In genomic region chr10:127720142-127720541, GRCh38 we compare ENCODE assay signal across 22 cellular contexts. TPM values are rescaled to one million over a fixed set of nuclear protein-coding genes. Genes with fewer than 3 reads are reported as not detected.
DNase-seq lines count a peak whose midpoint lies in the region; ATAC-seq and TF ChIP-seq lines count a peak whose summit lies in the region.
"Had no signal": no experiment of that assay in that cellular context is flagged by ENCODE, and none has a peak within 500 bp of the region (broad histone marks: within the 10 kb centered on the region; RNA-seq: fewer than 3 reads in every experiment).

No MANE protein-coding gene starts in this region.

- H3K36me3 Mint-ChIP-seq in stimulated activated effector memory CD8-positive, alpha-beta T cell treated with anti-CD3 and anti-CD28 coated beads, Interleukin-12 subunit alpha, Interleukin-12 subunit beta, amount 100 ng/mL, for 72 hours = no peaks in the 10 kb centered on the region
- no peaks in the 10 kb centered on the region for H3K36me3 Mint-ChIP-seq in activated T-helper 1 cell treated with anti-CD3 and anti-CD28 coated beads, Interleukin-12 subunit alpha, Interleukin-12 subunit beta, Interleukin-2, Interleukin-4 antibody, amounts not matched to agents 30 ng/mL and 10 ng/mL and 1 ng/mL, durations not matched to agents 14 hours and 24 hours and 36 hours (ENCODE audit: low read depth)
- no peaks in the 10 kb centered on the region for H3K36me3 Mint-ChIP-seq in activated T-cell treated with anti-CD3 and anti-CD28 coated beads, Interleukin-2, amount 50 U/mL, for 4 hours (ENCODE audit: insufficient read depth)
- H3K36me3 Mint-ChIP-seq: CD8-positive, alpha-beta memory T cell had no signal

- H3K4me3 Mint-ChIP-seq in stimulated activated effector memory CD8-positive, alpha-beta T cell treated with anti-CD3 and anti-CD28 coated beads, Interleukin-12 subunit alpha, Interleukin-12 subunit beta, amount 100 ng/mL, for 72 hours = no peak overlapping the region
- H3K4me3 Mint-ChIP-seq in activated T-helper 1 cell treated with anti-CD3 and anti-CD28 coated beads, Interleukin-12 subunit alpha, Interleukin-12 subunit beta, Interleukin-2, Interleukin-4 antibody, amounts not matched to agents 30 ng/mL and 10 ng/mL and 1 ng/mL, durations not matched to agents 14 hours and 24 hours and 36 hours = no peak overlapping the region
- H3K4me3 Mint-ChIP-seq in activated T-cell treated with anti-CD3 and anti-CD28 coated beads, Interleukin-2, amount 50 U/mL, for 4 hours = no peak overlapping the region
- H3K4me3 Mint-ChIP-seq: CD8-positive, alpha-beta memory T cell had no signal

- TF ChIP-seq CTCF in GM12865 (IDR thresholded peaks at IDR 0.05; ENCODE audit: insufficient read depth, low read depth, low read length, missing control alignments) = no peak

- DNase-seq in GM12865 (ENCODE audit: low read depth) = peak; percentile 29
- no peak for DNase-seq in stimulated activated effector memory CD8-positive, alpha-beta T cell treated with anti-CD3 and anti-CD28 coated beads, Interleukin-12 subunit alpha, Interleukin-12 subunit beta, amount 100 ng/mL, for 72 hours (ENCODE audit: low spot score in 2 of 2)
- no peak for DNase-seq in NCI-H1436 (lab: John Stamatoyannopoulos, UW)
- DNase-seq in activated T-helper 1 cell treated with anti-CD3 and anti-CD28 coated beads, Interleukin-12 subunit alpha, Interleukin-12 subunit beta, Interleukin-2, Interleukin-4 antibody, amounts not matched to agents 30 ng/mL and 10 ng/mL and 1 ng/mL, durations not matched to agents 14 hours and 24 hours and 36 hours (ENCODE audit: low spot score) = no peak
- DNase-seq in activated T-cell treated with anti-CD3 and anti-CD28 coated beads, Interleukin-2, amount 50 U/mL, for 4 hours = no peak
- DNase-seq: CD8-positive, alpha-beta memory T cell; DMS79; KG1; NCI-H1694 treated with DMSO at 0.1 percent for 48 hours; NCI-H69; SHP77 treated with DMSO at 0.1 percent for 48 hours had no signal

- H3K4me3 ChIP-seq in GM12865 (ENCODE audit: low read depth, low read length) = no peak overlapping the region
- H3K4me3 ChIP-seq: BLaER1 treated with 17β-estradiol and CSF1 and Interleukin-3, amounts not matched to agents 10 nM and 100 nM had no signal

- ATAC-seq in GM19463 (IDR thresholded peaks at IDR 0.05; ENCODE audit: unreplicated experiment) = peak; percentile 85
- peak; percentile 40 for ATAC-seq in HG02885 (IDR thresholded peaks at IDR 0.05; ENCODE audit: poor library complexity, unreplicated experiment)
- peak; percentile 13 for ATAC-seq in stimulated activated effector memory CD8-positive, alpha-beta T cell treated with anti-CD3 and anti-CD28 coated beads, Interleukin-12 subunit alpha, Interleukin-12 subunit beta, amount 100 ng/mL, for 72 hours
- ATAC-seq in HG02870 (IDR thresholded peaks at IDR 0.05; ENCODE audit: unreplicated experiment) = no peak
- ATAC-seq in activated T-cell treated with anti-CD3 and anti-CD28 coated beads, Interleukin-2, amount 50 U/mL, for 4 hours = no peak
- ATAC-seq: HepG2 had no signal

- H3K27ac Mint-ChIP-seq in stimulated activated effector memory CD8-positive, alpha-beta T cell treated with anti-CD3 and anti-CD28 coated beads, Interleukin-12 subunit alpha, Interleukin-12 subunit beta, amount 100 ng/mL, for 72 hours = no peak overlapping the region
- H3K27ac Mint-ChIP-seq in activated T-helper 1 cell treated with anti-CD3 and anti-CD28 coated beads, Interleukin-12 subunit alpha, Interleukin-12 subunit beta, Interleukin-2, Interleukin-4 antibody, amounts not matched to agents 30 ng/mL and 10 ng/mL and 1 ng/mL, durations not matched to agents 14 hours and 24 hours and 36 hours = no peak overlapping the region
- H3K27ac Mint-ChIP-seq: CD8-positive, alpha-beta memory T cell had no signal

- H3K4me1 Mint-ChIP-seq in stimulated activated effector memory CD8-positive, alpha-beta T cell treated with anti-CD3 and anti-CD28 coated beads, Interleukin-12 subunit alpha, Interleukin-12 subunit beta, amount 100 ng/mL, for 72 hours = no peaks in the 10 kb centered on the region
- no peaks in the 10 kb centered on the region for H3K4me1 Mint-ChIP-seq in activated T-helper 1 cell treated with anti-CD3 and anti-CD28 coated beads, Interleukin-12 subunit alpha, Interleukin-12 subunit beta, Interleukin-2, Interleukin-4 antibody, amounts not matched to agents 30 ng/mL and 10 ng/mL and 1 ng/mL, durations not matched to agents 14 hours and 24 hours and 36 hours (ENCODE audit: low read depth)
- no peaks in the 10 kb centered on the region for H3K4me1 Mint-ChIP-seq in activated T-cell treated with anti-CD3 and anti-CD28 coated beads, Interleukin-2, amount 50 U/mL, for 4 hours (ENCODE audit: low read depth)
- H3K4me1 Mint-ChIP-seq: CD8-positive, alpha-beta memory T cell had no signal

- H3K9me3 Mint-ChIP-seq in stimulated activated effector memory CD8-positive, alpha-beta T cell treated with anti-CD3 and anti-CD28 coated beads, Interleukin-12 subunit alpha, Interleukin-12 subunit beta, amount 100 ng/mL, for 72 hours = peaks cover 2% of the 10 kb centered on the region
- H3K9me3 Mint-ChIP-seq in activated T-helper 1 cell treated with anti-CD3 and anti-CD28 coated beads, Interleukin-12 subunit alpha, Interleukin-12 subunit beta, Interleukin-2, Interleukin-4 antibody, amounts not matched to agents 30 ng/mL and 10 ng/mL and 1 ng/mL, durations not matched to agents 14 hours and 24 hours and 36 hours = no peaks in the 10 kb centered on the region
- H3K9me3 Mint-ChIP-seq in activated T-cell treated with anti-CD3 and anti-CD28 coated beads, Interleukin-2, amount 50 U/mL, for 4 hours = no peaks in the 10 kb centered on the region
- H3K9me3 Mint-ChIP-seq: CD8-positive, alpha-beta memory T cell had no signal

- no peaks in the 10 kb centered on the region for H3K27me3 Mint-ChIP-seq in activated T-helper 1 cell treated with anti-CD3 and anti-CD28 coated beads, Interleukin-12 subunit alpha, Interleukin-12 subunit beta, Interleukin-2, Interleukin-4 antibody, amounts not matched to agents 30 ng/mL and 10 ng/mL and 1 ng/mL, durations not matched to agents 14 hours and 24 hours and 36 hours (ENCODE audit: insufficient read depth)
- peaks cover 3% of the 10 kb centered on the region for H3K27me3 Mint-ChIP-seq in activated T-cell treated with anti-CD3 and anti-CD28 coated beads, Interleukin-2, amount 50 U/mL, for 4 hours (ENCODE audit: low read depth)

- intact Hi-C loops in activated T-helper 1 cell treated with anti-CD3 and anti-CD28 coated beads, Interleukin-12 subunit alpha, Interleukin-12 subunit beta, Interleukin-2, Interleukin-4 antibody, amounts not matched to agents 30 ng/mL and 10 ng/mL and 1 ng/mL, durations not matched to agents 14 hours and 24 hours and 36 hours (cut with micrococcal nuclease) = no loop called here

RNA-seq across cellular contexts. Expression of gene FOXI2, which starts 16.8 kb away (rescaled TPM):
- total RNA-seq in activated T-helper 1 cell treated with anti-CD3 and anti-CD28 coated beads, Interleukin-12 subunit alpha, Interleukin-12 subunit beta, Interleukin-2, Interleukin-4 antibody, amounts not matched to agents 30 ng/mL and 10 ng/mL and 1 ng/mL, durations not matched to agents 14 hours and 24 hours and 36 hours = not detected in 2 replicates
- total RNA-seq in activated T-cell treated with anti-CD3 and anti-CD28 coated beads, Interleukin-2, amount 50 U/mL, for 4 hours = not detected
- total RNA-seq: A172; CD8-positive, alpha-beta memory T cell; G401; H4; HepG2; M059J; RPMI7951; T-helper 1 cell treated with Interleukin-12 subunit alpha and Interleukin-12 subunit beta and Interleukin-4 antibody, amounts not matched to agents 30 ng/mL and 1 ng/mL, for 36 hours had no signal

Comparison
In these comparisons a context has a peak if more than half of its experiments do, and no peak if none do; other contexts are left out.
1. ATAC-seq: peak in GM19463 (single experiment), HG02885 (single experiment) and stimulated activated effector memory CD8-positive, alpha-beta T cell treated with anti-CD3 and anti-CD28 coated beads, Interleukin-12 subunit alpha, Interleukin-12 subunit beta, amount 100 ng/mL, for 72 hours (single experiment); none in HG02870 (single experiment) and activated T-cell treated with anti-CD3 and anti-CD28 coated beads, Interleukin-2, amount 50 U/mL, for 4 hours (0 of 2).